7 cellular contexts compared by ENCODE assay signal in the genomic region with DNA sequence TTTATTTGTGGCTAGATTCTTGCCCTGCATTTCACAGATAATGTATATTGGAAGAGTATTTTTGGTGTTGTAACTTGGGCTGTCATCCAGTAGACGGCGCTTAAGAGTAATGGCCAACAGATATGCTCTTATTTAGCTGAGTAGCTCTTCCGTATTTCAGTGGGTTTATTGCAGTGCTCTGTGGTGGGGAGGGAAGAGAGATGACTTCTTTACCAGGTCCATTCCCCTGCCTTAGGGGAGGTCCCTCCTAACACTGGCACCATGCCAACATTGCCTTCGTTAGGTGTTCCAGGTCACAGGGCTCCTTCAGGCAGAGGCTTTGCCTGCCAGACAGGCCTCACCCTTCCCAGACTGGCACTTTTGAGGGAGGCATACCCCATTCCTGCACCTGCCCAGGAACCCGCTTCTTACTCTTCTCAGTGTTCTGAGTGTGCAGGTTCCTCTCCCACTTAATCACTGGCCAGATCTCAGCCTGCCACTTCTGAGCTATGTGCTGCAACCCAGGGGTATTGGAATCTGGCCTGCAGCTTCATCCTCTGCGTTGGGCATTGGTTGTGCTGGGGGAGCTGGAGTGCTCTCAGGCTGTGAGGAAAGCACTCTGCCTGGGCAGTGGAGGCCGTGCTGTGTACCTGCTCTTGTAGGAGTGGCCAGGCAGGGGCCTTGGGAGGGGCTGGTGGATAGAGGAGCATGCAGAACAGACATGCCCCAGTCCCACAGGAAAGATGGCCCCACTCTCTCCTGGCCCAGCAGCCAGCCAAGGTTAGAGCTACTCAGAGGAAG. TPM values are rescaled to one million over a fixed set of nuclear protein-coding genes. Genes with fewer than 3 reads are reported as not detected.
DNase-seq lines count a peak whose midpoint lies in the region; ATAC-seq and TF ChIP-seq lines count a peak whose summit lies in the region.

No MANE protein-coding gene starts in this region.

- H3K4me1 ChIP-seq in RWPE2 (ENCODE audit: insufficient read depth, poor library complexity, severe bottlenecking) (no peaks in the 10 kb centered on the region), stomach (no peaks in the 10 kb centered on the region)

- no peak for TF ChIP-seq POLR2A in stomach (IDR thresholded peaks at IDR 0.05)

- H3K27me3 ChIP-seq in RWPE2 (ENCODE audit: insufficient read depth, poor library complexity, severe bottlenecking), result no peaks in the 10 kb centered on the region
- H3K27me3 ChIP-seq in stomach, result no peaks in the 10 kb centered on the region

- TF ChIP-seq CTCF in RWPE2 (IDR thresholded peaks at IDR 0.05; ENCODE audit: poor library complexity, severe bottlenecking) (peak; percentile 41), foreskin fibroblast (IDR thresholded peaks at IDR 0.05; ENCODE audit: low read depth, low read length) (peak; percentile 46), stomach (IDR thresholded peaks at IDR 0.05) (peak in 4 of 7 experiments; percentile 10 to 34 (median 30))

- no peak overlapping the region for H3K27ac ChIP-seq in RWPE2 (ENCODE audit: poor library complexity, severe bottlenecking)
- no peak overlapping the region for H3K27ac ChIP-seq in stomach

- TF ChIP-seq EP300 in stomach (IDR thresholded peaks at IDR 0.05), result no peak

- WGBS in stomach, 5 donors, result 31 to 43% (median 42%) methylated on average over 7 of the region's 7 CpGs

- DNase-seq in GDM1 (lab: John Stamatoyannopoulos, UW) (peak; percentile 31), RWPE2 (ENCODE audit: low spot score) (no peak), foreskin fibroblast (peak; percentile 10 to 55), stomach (no peak)
- no peak for DNase-seq in stimulated activated naive CD4-positive, alpha-beta T cell (lab: John Stamatoyannopoulos, UW)

- intact Hi-C loops in stomach (cut with DNase I; ENCODE audit: low total_unique reads), result no loop called here

- H3K36me3 ChIP-seq in RWPE2 (ENCODE audit: low read depth) (no peaks in the 10 kb centered on the region), stomach (no peaks in the 10 kb centered on the region)

- peak; percentile 81 for ATAC-seq in GM19025 (IDR thresholded peaks at IDR 0.05; ENCODE audit: low read depth, unreplicated experiment)
- peak; percentile 76 for ATAC-seq in HG03108 (IDR thresholded peaks at IDR 0.05; ENCODE audit: unreplicated experiment)
- ATAC-seq in RWPE2 (ENCODE audit: low read depth), result no peak

- H3K9me3 ChIP-seq in RWPE2 (ENCODE audit: severe bottlenecking) (no peaks in the 10 kb centered on the region), stomach (peaks cover 0 to 7% (median 0%) of the 10 kb centered on the region in 4 donors)

- H3K4me3 ChIP-seq in RWPE2 (ENCODE audit: severe bottlenecking) (no peak overlapping the region), foreskin fibroblast (ENCODE audit: low read depth in 1 of 2, low read length in 2 of 2) (no peak overlapping the region), stomach (no peak overlapping the region)

RNA-seq across cellular contexts. Expression of a gene that starts 29.4 kb away (rescaled TPM):
- total RNA-seq in stomach, result not detected
- 1 to 10 TPM in 1 of 3 donors, not detected in 2; 5.3 TPM for polyA plus RNA-seq in stomach

Comparison
In these comparisons a context has a peak if more than half of its experiments do, and no peak if none do; other contexts are left out.
1. DNase-seq: peak in GDM1 (single experiment) and foreskin fibroblast (2 of 2); none in RWPE2 (single experiment), stomach (single experiment) and stimulated activated naive CD4-positive, alpha-beta T cell (0 of 6).
2. Peak in every context shown above with its lines, with median percentiles within 50 percentile points of each other: CTCF ChIP-seq.